In genomic region chr2:134927195-134927594, GRCh38 we compare ENCODE assay signal across 14 cellular contexts. TPM values are rescaled to one million over a fixed set of nuclear protein-coding genes. Genes with fewer than 3 reads are reported as not detected.
A peak's percentile ranks its signal among the peaks of the same experiment; 100 is the strongest.
DNase-seq lines count a peak whose midpoint lies in the region; ATAC-seq and TF ChIP-seq lines count a peak whose summit lies in the region.
"Had no signal": no experiment of that assay in that cellular context is flagged by ENCODE, and none has a peak within 500 bp of the region (broad histone marks: within the 10 kb centered on the region; RNA-seq: fewer than 3 reads in every experiment).

No MANE protein-coding gene starts in this region.

- H3K27me3 Mint-ChIP-seq in endodermal cell (ENCODE audit: insufficient read depth) (no peaks in the 10 kb centered on the region), neural progenitor cell (ENCODE audit: insufficient read depth, low read depth) (no peaks in the 10 kb centered on the region)
- H3K27me3 Mint-ChIP-seq: memory B cell had no signal

- H3K27me3 ChIP-seq in endodermal cell (ENCODE audit: control insufficient read depth, insufficient read depth, low read length, poor library complexity, severe bottlenecking) (no peaks in the 10 kb centered on the region), neural progenitor cell (no peaks in the 10 kb centered on the region)

- H4K20me1 ChIP-seq in neural progenitor cell (ENCODE audit: low read depth): peaks cover 93% of the 10 kb centered on the region

- DNase-seq in Daoy (ENCODE audit: low read depth): peak; percentile 10
- peak; percentile 47 for DNase-seq in NCI-H226
- no peak for DNase-seq in endodermal cell
- no peak for DNase-seq in omental fat pad (ENCODE audit: low spot score)
- no peak for DNase-seq in neural progenitor cell (ENCODE audit: low spot score)
- DNase-seq in NCI-H748 (lab: John Stamatoyannopoulos, UW; ENCODE audit: unreplicated experiment): no peak
- no peak for DNase-seq in stimulated activated CD8-positive, alpha-beta memory T cell treated with anti-CD3 and anti-CD28 coated beads, Interleukin-4, amount 100 ng/mL, for 48 hours
- DNase-seq: activated effector memory CD4-positive, alpha-beta T cell treated with anti-CD3 and anti-CD28 coated beads, Interleukin-2, amount 50 U/mL, for 16 hours; Caco-2; NCI-H1694 treated with DMSO at 0.1 percent for 48 hours; SW 1271 had no signal

- H3K27ac ChIP-seq in endodermal cell (ENCODE audit: low read depth, low read length) (no peak overlapping the region), neural progenitor cell (no peak overlapping the region)
- H3K27ac ChIP-seq: coronary artery had no signal

- H3K4me2 ChIP-seq in neural progenitor cell: no peak overlapping the region

- no peaks in the 10 kb centered on the region for H3K4me1 ChIP-seq in endodermal cell (ENCODE audit: control insufficient read depth, insufficient read depth, low read length)
- peaks cover 2% of the 10 kb centered on the region for H3K4me1 ChIP-seq in neural progenitor cell

- H3K9me3 Mint-ChIP-seq in endodermal cell: no peaks in the 10 kb centered on the region
- H3K9me3 Mint-ChIP-seq in neural progenitor cell: peaks cover 3% of the 10 kb centered on the region
- H3K9me3 Mint-ChIP-seq: memory B cell had no signal

- H2AFZ ChIP-seq in neural progenitor cell (replicated peaks): no peak overlapping the region

- 100% methylated on average over 2 of the region's 3 CpGs for WGBS in endodermal cell (ENCODE audit: insufficient coverage in 1 of 2, insufficient read length in 1 of 2), 2 experiments

- H3K9me3 ChIP-seq in endodermal cell (ENCODE audit: control insufficient read depth, low read length) (no peaks in the 10 kb centered on the region), neural progenitor cell (ENCODE audit: low read depth) (no peaks in the 10 kb centered on the region)
- H3K9me3 ChIP-seq: Caco-2 had no signal

- H3K4me3 Mint-ChIP-seq in endodermal cell (no peak overlapping the region), neural progenitor cell (no peak overlapping the region)
- H3K4me3 Mint-ChIP-seq: memory B cell had no signal

- H3K36me3 ChIP-seq in endodermal cell (ENCODE audit: control insufficient read depth, insufficient read depth, low read length): peaks cover 49% of the 10 kb centered on the region
- H3K36me3 ChIP-seq in neural progenitor cell: peaks cover 9% of the 10 kb centered on the region

- H3K36me3 Mint-ChIP-seq in endodermal cell (ENCODE audit: low read depth) (peaks cover 17% of the 10 kb centered on the region), neural progenitor cell (peaks cover 34% of the 10 kb centered on the region)

- peak; percentile 89 for ATAC-seq in omental fat pad (ENCODE audit: low FRiP score)
- no peak for ATAC-seq in HG03520 (IDR thresholded peaks at IDR 0.05; ENCODE audit: unreplicated experiment)

- H3K9ac ChIP-seq in endodermal cell (ENCODE audit: extremely low read depth, low read length, poor library complexity, severe bottlenecking): no peak overlapping the region
- H3K9ac ChIP-seq in neural progenitor cell: no peak overlapping the region

- H3K4me1 Mint-ChIP-seq in endodermal cell (peaks cover 13% of the 10 kb centered on the region), neural progenitor cell (peaks cover 3% of the 10 kb centered on the region)

- H3K4me3 ChIP-seq in endodermal cell (ENCODE audit: low read length) (no peak overlapping the region), neural progenitor cell (no peak overlapping the region)
- H3K4me3 ChIP-seq: coronary artery had no signal

- H3K79me2 ChIP-seq in neural progenitor cell (ENCODE audit: low read depth): peaks cover 100% of the 10 kb centered on the region

- no peak for TF ChIP-seq CTCF in endodermal cell (conservative IDR thresholded peaks at IDR 0.05)
- no peak for TF ChIP-seq CTCF in omental fat pad (IDR thresholded peaks at IDR 0.05)
- TF ChIP-seq CTCF in neural progenitor cell (IDR thresholded peaks at IDR 0.05): no peak

- H3K27ac Mint-ChIP-seq in endodermal cell (peak overlapping the region; percentile 38), neural progenitor cell (no peak overlapping the region)

- H3F3A ChIP-seq in neural progenitor cell (ENCODE audit: low read depth): no peaks in the 10 kb centered on the region

RNA-seq across cellular contexts. Expression of gene CCNT2, which starts 8.6 kb away (rescaled TPM):
- 7.4 and 15.8 TPM in 2 replicates for total RNA-seq in Daoy (2014; rRNA removed; shearing (Covaris generic))
- total RNA-seq in endodermal cell: 10 to 100 TPM; 51.4 to 53.3 TPM
- polyA plus RNA-seq in endodermal cell (2013, experiment 1 of 2): 41.9 TPM
- 40.8 TPM for polyA plus RNA-seq in endodermal cell (2013, experiment 2 of 2)
- total RNA-seq in omental fat pad: 10 to 100 TPM; 23.2 to 41.8 (median 34.5) TPM
- total RNA-seq in neural progenitor cell (ENCODE audit: low replicate concordance): 62.3 and 108 TPM in 2 replicates

Comparison
In these comparisons a context has a peak if more than half of its experiments do, and no peak if none do; other contexts are left out.
1. DNase-seq: peak in Daoy (single experiment) and NCI-H226 (single experiment); none in endodermal cell (single experiment), omental fat pad (single experiment), neural progenitor cell (single experiment), NCI-H748 (single experiment) and stimulated activated CD8-positive, alpha-beta memory T cell treated with anti-CD3 and anti-CD28 coated beads, Interleukin-4, amount 100 ng/mL, for 48 hours (single experiment).